Comparison of ENCODE assay signal across 14 cellular contexts in genomic region chr2:239260546-239261327, GRCh38.
DNase-seq lines count a peak whose midpoint lies in the region; ATAC-seq, FAIRE-seq and TF ChIP-seq lines count a peak whose summit lies in the region.
"Had no signal": no experiment of that assay in that cellular context is flagged by ENCODE, and none has a peak within 500 bp of the region (broad histone marks: within the 10 kb centered on the region; RNA-seq: fewer than 3 reads in every experiment).

No MANE protein-coding gene starts in this region.

- no peaks in the 10 kb centered on the region for H3K27me3 Mint-ChIP-seq in activated naive CD8-positive, alpha-beta T cell
- peaks cover 2% of the 10 kb centered on the region for H3K27me3 Mint-ChIP-seq in activated naive CD8-positive, alpha-beta T cell treated with anti-CD3 and anti-CD28 coated beads, Interleukin-2, amount 50 U/mL, for 24 hours
- no peaks in the 10 kb centered on the region for H3K27me3 Mint-ChIP-seq in activated CD8-positive, alpha-beta T cell treated with anti-CD3 and anti-CD28 coated beads, Interleukin-2, amount 10 ng/mL, durations not matched to agents 7 days and 5 days (ENCODE audit: low read depth)

- H3K9me3 ChIP-seq in HepG2 (ENCODE audit: low read length), result no peaks in the 10 kb centered on the region
- peaks cover 0 to 6% of the 10 kb centered on the region in 2 donors for H3K9me3 ChIP-seq in transverse colon
- H3K9me3 ChIP-seq: SJSA1 had no signal

- FAIRE-seq in HepG2 (lab: Jason Lieb, UNC), result no peak
- FAIRE-seq: H54 had no signal

- no peak overlapping the region for H3K27ac ChIP-seq in HepG2 (ENCODE audit: extremely low read length, insufficient read depth, low read length)
- H3K27ac ChIP-seq in transverse colon, result peak overlapping the region in 1 of 4 donors; percentile 23
- H3K27ac ChIP-seq: SJSA1 had no signal

- no peak for TF ChIP-seq CTCF in HepG2 (CRISPR knock-in tag; IDR thresholded peaks at IDR 0.05)
- TF ChIP-seq CTCF in transverse colon (IDR thresholded peaks at IDR 0.05), result no peak

- TF ChIP-seq RAD21 in HepG2 (CRISPR knock-in tag; IDR thresholded peaks at IDR 0.05), result no peak

- H3K9me3 Mint-ChIP-seq in activated naive CD8-positive, alpha-beta T cell (ENCODE audit: low read depth), result peaks cover 12% of the 10 kb centered on the region
- H3K9me3 Mint-ChIP-seq in activated naive CD8-positive, alpha-beta T cell treated with anti-CD3 and anti-CD28 coated beads, Interleukin-2, amount 50 U/mL, for 24 hours, result peaks cover 8% of the 10 kb centered on the region
- peaks cover 16% of the 10 kb centered on the region for H3K9me3 Mint-ChIP-seq in activated CD8-positive, alpha-beta T cell treated with anti-CD3 and anti-CD28 coated beads, Interleukin-2, amount 10 ng/mL, durations not matched to agents 7 days and 5 days (ENCODE audit: insufficient read depth)

- intact Hi-C loops in HepG2 (cut with micrococcal nuclease; ENCODE audit: unreplicated experiment) (no loop called here), transverse colon (cut with DNase I; ENCODE audit: low total_unique reads) (no loop called here), left ventricle myocardium superior (cut with micrococcal nuclease) (no loop called here)

- peak overlapping the region; percentile 86 for H3K4me3 Mint-ChIP-seq in activated naive CD8-positive, alpha-beta T cell
- H3K4me3 Mint-ChIP-seq in activated naive CD8-positive, alpha-beta T cell treated with anti-CD3 and anti-CD28 coated beads, Interleukin-2, amount 50 U/mL, for 24 hours, result no peak overlapping the region
- H3K4me3 Mint-ChIP-seq in activated CD8-positive, alpha-beta T cell treated with anti-CD3 and anti-CD28 coated beads, Interleukin-2, amount 10 ng/mL, durations not matched to agents 7 days and 5 days, result peak overlapping the region; percentile 63

- H3K4me2 ChIP-seq in HepG2 (ENCODE audit: low read depth, low read length), result no peak overlapping the region

- H3K27me3 ChIP-seq in HepG2 (ENCODE audit: control insufficient read depth in 1 of 2, insufficient read depth in 2 of 2, low read length in 2 of 2), result no peaks in the 10 kb centered on the region
- no peaks in the 10 kb centered on the region for H3K27me3 ChIP-seq in transverse colon
- H3K27me3 ChIP-seq: SJSA1 had no signal

- H3K36me3 ChIP-seq in HepG2 (replicated peaks in 1 of 2; ENCODE audit: control insufficient read depth in 1 of 2, insufficient read depth in 2 of 2, low read length in 2 of 2) (no peaks in the 10 kb centered on the region), transverse colon (no peaks in the 10 kb centered on the region)
- H3K36me3 ChIP-seq: SJSA1 had no signal

- 93% methylated on average over 21 of the region's 21 CpGs for WGBS in HepG2 (ENCODE audit: low lambda C conversion rate)
- WGBS in transverse colon (ENCODE audit: low coverage in 1 of 2), 2 donors, result 90 to 93% methylated on average over 5 to 21 of the region's 21 CpGs

- no peak overlapping the region for H2AFZ ChIP-seq in HepG2 (ENCODE audit: low read length)

- no peak for ATAC-seq in activated naive CD8-positive, alpha-beta T cell treated with anti-CD3 and anti-CD28 coated beads, Interleukin-2, amount 50 U/mL, for 24 hours
- no peak for ATAC-seq in activated CD8-positive, alpha-beta T cell treated with anti-CD3 and anti-CD28 coated beads, Interleukin-2, amount 10 ng/mL, durations not matched to agents 7 days and 5 days
- no peak for ATAC-seq in HepG2
- no peak for ATAC-seq in HG02678 (IDR thresholded peaks at IDR 0.05; ENCODE audit: unreplicated experiment)
- no peak for ATAC-seq in left ventricle myocardium superior

- peaks cover 19% of the 10 kb centered on the region; the same call in 1 of the 2 replicates for H4K20me1 ChIP-seq in HepG2 (ENCODE audit: insufficient read depth, low read length)

- peaks cover 78% of the 10 kb centered on the region for H3K4me1 Mint-ChIP-seq in activated naive CD8-positive, alpha-beta T cell (ENCODE audit: low read depth)
- H3K4me1 Mint-ChIP-seq in activated naive CD8-positive, alpha-beta T cell treated with anti-CD3 and anti-CD28 coated beads, Interleukin-2, amount 50 U/mL, for 24 hours, result peaks cover 86% of the 10 kb centered on the region
- H3K4me1 Mint-ChIP-seq in activated CD8-positive, alpha-beta T cell treated with anti-CD3 and anti-CD28 coated beads, Interleukin-2, amount 10 ng/mL, durations not matched to agents 7 days and 5 days (ENCODE audit: low read depth), result peaks cover 87% of the 10 kb centered on the region

- CTCF ChIA-PET in activated CD8-positive, alpha-beta T cell treated with anti-CD3 and anti-CD28 coated beads, Interleukin-2, amount 10 ng/mL, durations not matched to agents 7 days and 5 days (lab: Charles Lee), result interaction anchor here (1.1 kb wide), 1 partner anchor 44 kb away, joined by 5 read pairs; no protein-coding TSS in a partner anchor
- CTCF ChIA-PET in HepG2 (lab: Yijun Ruan, JAX; ENCODE audit: low intra/inter-chr PET ratio, low total read pairs), result no interaction called here

- peaks cover 7% of the 10 kb centered on the region for H3K36me3 Mint-ChIP-seq in activated naive CD8-positive, alpha-beta T cell
- H3K36me3 Mint-ChIP-seq in activated naive CD8-positive, alpha-beta T cell treated with anti-CD3 and anti-CD28 coated beads, Interleukin-2, amount 50 U/mL, for 24 hours (ENCODE audit: low read depth), result peaks cover 5% of the 10 kb centered on the region
- H3K36me3 Mint-ChIP-seq in activated CD8-positive, alpha-beta T cell treated with anti-CD3 and anti-CD28 coated beads, Interleukin-2, amount 10 ng/mL, durations not matched to agents 7 days and 5 days (ENCODE audit: low read depth), result peaks cover 44% of the 10 kb centered on the region

- no TSS peak for BruUV-seq in HepG2 (replicated peaks; lab: Mats Ljungman, UMichigan)

- DNase-seq in activated naive CD8-positive, alpha-beta T cell treated with anti-CD3 and anti-CD28 coated beads, Interleukin-2, amount 50 U/mL, for 24 hours, result no peak
- DNase-seq in activated CD8-positive, alpha-beta T cell treated with anti-CD3 and anti-CD28 coated beads, Interleukin-2, amount 10 ng/mL, durations not matched to agents 7 days and 5 days, result no peak
- DNase-seq in HepG2 (ENCODE audit: low spot score) (no peak), transverse colon (peak; percentile 6), SIG-M5 (lab: John Stamatoyannopoulos, UW) (no peak), left ventricle myocardium superior (no peak)
- DNase-seq: DMS53; KG1; NCI-H226; stimulated activated naive B cell treated with anti-CD40 and anti-IgM and Interleukin-4, amounts not matched to agents 10 μg/mL and 1 μg/mL and 100 μg/mL, for 72 hours had no signal

- TF ChIP-seq EP300 in HepG2 (IDR thresholded peaks at IDR 0.05; ENCODE audit: low read depth in 2 of 2, low read length in 2 of 2) (no peak), HepG2 (CRISPR knock-in tag; IDR thresholded peaks at IDR 0.05; ENCODE audit: borderline replicate concordance) (no peak), transverse colon (IDR thresholded peaks at IDR 0.05; ENCODE audit: low read depth) (no peak)

- peaks cover 45% of the 10 kb centered on the region for H3K79me2 ChIP-seq in HepG2 (ENCODE audit: insufficient read depth, low read length)

- no peak overlapping the region for H3K4me3 ChIP-seq in HepG2 (replicated peaks in 1 of 3; ENCODE audit: insufficient read depth in 1 of 3, low read depth in 2 of 3, low read length in 3 of 3)
- no peak overlapping the region for H3K4me3 ChIP-seq in transverse colon
- H3K4me3 ChIP-seq: SJSA1 had no signal

- no peak overlapping the region for H3K9ac ChIP-seq in HepG2 (ENCODE audit: insufficient read depth, low read depth, low read length)

- TF ChIP-seq POLR2A in HepG2 (IDR thresholded peaks at IDR 0.05; ENCODE audit: insufficient read depth in 1 of 2, low read depth in 2 of 2, low read length in 2 of 2) (no peak), transverse colon (IDR thresholded peaks at IDR 0.05) (no peak)

- POLR2A ChIA-PET in activated CD8-positive, alpha-beta T cell treated with anti-CD3 and anti-CD28 coated beads, Interleukin-2, amount 10 ng/mL, durations not matched to agents 7 days and 5 days (lab: Charles Lee), result interaction anchor here (0.5 to 1.3 kb wide), 3 partner anchors 34 to 307 kb away, joined by 4 to 6 read pairs (median 4); partner anchors contain the start of gene HDAC4
- POLR2A ChIA-PET in HepG2 (lab: Yijun Ruan, JAX), result no interaction called here

- H3K4me1 ChIP-seq in HepG2 (ENCODE audit: insufficient read depth, low read length) (peaks cover 47% of the 10 kb centered on the region), transverse colon (peaks cover 28 to 58% (median 44%) of the 10 kb centered on the region in 4 donors)

- H3K27ac Mint-ChIP-seq in activated naive CD8-positive, alpha-beta T cell, result no peak overlapping the region
- H3K27ac Mint-ChIP-seq in activated naive CD8-positive, alpha-beta T cell treated with anti-CD3 and anti-CD28 coated beads, Interleukin-2, amount 50 U/mL, for 24 hours, result no peak overlapping the region
- H3K27ac Mint-ChIP-seq in activated CD8-positive, alpha-beta T cell treated with anti-CD3 and anti-CD28 coated beads, Interleukin-2, amount 10 ng/mL, durations not matched to agents 7 days and 5 days, result peak overlapping the region; percentile 96
- H3K27ac Mint-ChIP-seq: stimulated activated naive B cell treated with anti-CD40 and anti-IgM and Interleukin-4, amounts not matched to agents 10 μg/mL and 1 μg/mL and 100 μg/mL, for 72 hours had no signal

- in situ Hi-C loops in HepG2 (cut with HindIII; ENCODE audit: extremely low pct_ligation_motif_present, low pct_unique_long_range_greater_than_20kb), result no loop called here
- in situ Hi-C loops in transverse colon (cut with MboI; ENCODE audit: low pct_ligation_motif_present in 1 of 4, low pct_unique_long_range_greater_than_20kb in 1 of 4, low sequenced_read_pairs in 3 of 4), result loop anchor here in 1 of 4 donors (25.0 kb wide), 1 partner anchor 627 kb away; no protein-coding TSS in a partner anchor

TF ChIP-seq in HepG2, 621 proteins besides CTCF, POLR2A, EP300 and RAD21:
- peak; percentile 74 for TF ChIP-seq ZNF121 (CRISPR knock-in tag; IDR thresholded peaks at IDR 0.05)
- no peak for TF ChIP-seq PTBP1 (IDR thresholded peaks at IDR 0.05; ENCODE audit: low read depth, low read length, poor library complexity, severe bottlenecking)
- no peak for TF ChIP-seq ZNF160 (CRISPR knock-in tag; IDR thresholded peaks at IDR 0.05)
- no peak for TF ChIP-seq EED (CRISPR knock-in tag; IDR thresholded peaks at IDR 0.05)
- TF ChIP-seq U2AF2 (IDR thresholded peaks at IDR 0.05; ENCODE audit: low read depth, low read length), result no peak
- TF ChIP-seq PRMT3 (CRISPR knock-in tag; IDR thresholded peaks at IDR 0.05; ENCODE audit: borderline replicate concordance, low read depth), result no peak
- TF ChIP-seq SMAD9 (CRISPR knock-in tag; IDR thresholded peaks at IDR 0.05), result no peak
- no peak for TF ChIP-seq ZEB1 (IDR thresholded peaks at IDR 0.05; ENCODE audit: insufficient replicate concordance, low read depth)
